ENCODE assay signal across 9 cellular contexts in genomic region chr6:139219746-139220145, GRCh38.
DNase-seq lines count a peak whose midpoint lies in the region; ATAC-seq and TF ChIP-seq lines count a peak whose summit lies in the region.
"Had no signal": no experiment of that assay in that cellular context is flagged by ENCODE, and none has a peak within 500 bp of the region (broad histone marks: within the 10 kb centered on the region; RNA-seq: fewer than 3 reads in every experiment).

No MANE protein-coding gene starts in this region.

- intact Hi-C loops in activated CD4-positive, alpha-beta T cell treated with anti-CD3 and anti-CD28 coated beads for 36 hours (cut with DNase I, micrococcal nuclease), result loop anchor here (1.0 to 5.0 kb wide), 5 partner anchors 33 to 402 kb away; no protein-coding TSS in a partner anchor
- intact Hi-C loops in OCI-LY7 (cut with micrococcal nuclease; ENCODE audit: unreplicated experiment), result loop anchor here (1.0 to 2.0 kb wide), 3 partner anchors 94 to 403 kb away; no protein-coding TSS in a partner anchor

- no peak for ATAC-seq in activated CD4-positive, alpha-beta T cell treated with anti-CD3 and anti-CD28 coated beads for 36 hours
- no peak for ATAC-seq in stimulated activated effector memory CD8-positive, alpha-beta T cell treated with anti-CD3 and anti-CD28 coated beads, Interleukin-12 subunit alpha, Interleukin-12 subunit beta, amount 100 ng/mL, for 72 hours
- ATAC-seq in GM21526 (IDR thresholded peaks at IDR 0.05; ENCODE audit: low FRiP score, unreplicated experiment), result no peak

- TF ChIP-seq CTCF in OCI-LY7 (conservative IDR thresholded peaks at IDR 0.05; ENCODE audit: low read length) (no peak), GM13977 (IDR thresholded peaks at IDR 0.05; ENCODE audit: extremely low read depth, insufficient read depth, missing control alignments) (no peak)

- POLR2A ChIA-PET in activated CD4-positive, alpha-beta T cell treated with anti-CD3 and anti-CD28 coated beads for 36 hours (lab: Charles Lee), result interaction anchor here (0.8 to 1.2 kb wide), 3 partner anchors 73 to 155 kb away, joined by 3 to 4 read pairs (median 3); partner anchors contain the start of gene CITED2
- POLR2A ChIA-PET in OCI-LY7 (lab: Charles Lee), result interaction anchor here (0.8 to 4.4 kb wide), 16 partner anchors 11 to 159 kb away, joined by 3 to 27 read pairs (median 5); partner anchors contain the start of genes CITED2 and TXLNB

- CTCF ChIA-PET in activated CD4-positive, alpha-beta T cell treated with anti-CD3 and anti-CD28 coated beads for 36 hours (lab: Charles Lee), result interaction anchor here (0.7 to 6.0 kb wide), 37 partner anchors 11 to 402 kb away, joined by 3 to 113 read pairs (median 4); partner anchors contain the start of genes CITED2 and TXLNB
- CTCF ChIA-PET in OCI-LY7 (lab: Charles Lee; ENCODE audit: unreplicated experiment), result interaction anchor here (0.6 to 1.6 kb wide), 16 partner anchors 10 to 212 kb away, joined by 3 to 19 read pairs (median 4); partner anchors contain the start of gene CITED2

- in situ Hi-C loops in GM13977 (cut with MboI; ENCODE audit: low pct_unique_long_range_greater_than_20kb, low sequenced_read_pairs, unreplicated experiment), result loop anchor here (10.0 kb wide), 1 partner anchor 145 kb away; no protein-coding TSS in a partner anchor

- H3K4me1 Mint-ChIP-seq in activated CD4-positive, alpha-beta T cell treated with anti-CD3 and anti-CD28 coated beads for 36 hours, result peaks cover 10% of the 10 kb centered on the region
- peaks cover 6% of the 10 kb centered on the region for H3K4me1 Mint-ChIP-seq in stimulated activated effector memory CD8-positive, alpha-beta T cell treated with anti-CD3 and anti-CD28 coated beads, Interleukin-12 subunit alpha, Interleukin-12 subunit beta, amount 100 ng/mL, for 72 hours

- peaks cover 7% of the 10 kb centered on the region; the same call in 1 of the 2 replicates for H3K9me3 ChIP-seq in OCI-LY7 (ENCODE audit: low read length)
- no peaks in the 10 kb centered on the region for H3K9me3 ChIP-seq in esophagus (ENCODE audit: control insufficient read depth in 2 of 2, insufficient read depth in 1 of 2, low read depth in 1 of 2, low read length in 1 of 2)
- H3K9me3 ChIP-seq: A549 had no signal

- H3K27me3 Mint-ChIP-seq in activated CD4-positive, alpha-beta T cell treated with anti-CD3 and anti-CD28 coated beads for 36 hours, result no peaks in the 10 kb centered on the region

- H3K4me1 ChIP-seq in OCI-LY7 (ENCODE audit: insufficient read depth, low read length, poor library complexity, severe bottlenecking) (peaks cover 26% of the 10 kb centered on the region), esophagus (ENCODE audit: control insufficient read depth in 2 of 2, insufficient read depth in 2 of 2, low read length in 1 of 2) (no peaks in the 10 kb centered on the region)
- H3K4me1 ChIP-seq: A549 had no signal

- H3K27ac Mint-ChIP-seq in activated CD4-positive, alpha-beta T cell treated with anti-CD3 and anti-CD28 coated beads for 36 hours, result peak overlapping the region; percentile 73
- H3K27ac Mint-ChIP-seq in stimulated activated effector memory CD8-positive, alpha-beta T cell treated with anti-CD3 and anti-CD28 coated beads, Interleukin-12 subunit alpha, Interleukin-12 subunit beta, amount 100 ng/mL, for 72 hours, result peak overlapping the region; percentile 14

- no peaks in the 10 kb centered on the region for H3K36me3 Mint-ChIP-seq in activated CD4-positive, alpha-beta T cell treated with anti-CD3 and anti-CD28 coated beads for 36 hours (ENCODE audit: low read depth)
- no peaks in the 10 kb centered on the region for H3K36me3 Mint-ChIP-seq in stimulated activated effector memory CD8-positive, alpha-beta T cell treated with anti-CD3 and anti-CD28 coated beads, Interleukin-12 subunit alpha, Interleukin-12 subunit beta, amount 100 ng/mL, for 72 hours

- 91 to 93% methylated on average over 2 of the region's 2 CpGs for WGBS in esophagus, 2 donors

- no peak for DNase-seq in activated CD4-positive, alpha-beta T cell treated with anti-CD3 and anti-CD28 coated beads for 36 hours
- DNase-seq in activated CD4-positive, alpha-beta T cell treated with anti-CD3 and anti-CD28 coated beads for 48 hours, result no peak
- DNase-seq in OCI-LY7 (ENCODE audit: low spot score), result peak; percentile 37
- no peak for DNase-seq in stimulated activated effector memory CD8-positive, alpha-beta T cell treated with anti-CD3 and anti-CD28 coated beads, Interleukin-12 subunit alpha, Interleukin-12 subunit beta, amount 100 ng/mL, for 72 hours (ENCODE audit: low spot score in 2 of 2)
- DNase-seq in activated CD8-positive, alpha-beta memory T cell treated with anti-CD3 and anti-CD28 coated beads for 24 hours, result no peak
- DNase-seq in GM13977 (ENCODE audit: low spot score), result no peak

- no peaks in the 10 kb centered on the region for H3K9me3 Mint-ChIP-seq in activated CD4-positive, alpha-beta T cell treated with anti-CD3 and anti-CD28 coated beads for 36 hours (ENCODE audit: low read depth)
- peaks cover 4% of the 10 kb centered on the region for H3K9me3 Mint-ChIP-seq in stimulated activated effector memory CD8-positive, alpha-beta T cell treated with anti-CD3 and anti-CD28 coated beads, Interleukin-12 subunit alpha, Interleukin-12 subunit beta, amount 100 ng/mL, for 72 hours

- peak overlapping the region; percentile 63; the same call in 1 of the 2 replicates for H2AFZ ChIP-seq in OCI-LY7 (ENCODE audit: low read length)

- peak overlapping the region; percentile 65 for H3K4me2 ChIP-seq in OCI-LY7 (ENCODE audit: low read length)
- H3K4me2 ChIP-seq: A549 had no signal

- H3K4me3 ChIP-seq in OCI-LY7 (ENCODE audit: low read depth, low read length, poor library complexity, severe bottlenecking) (peak overlapping the region; percentile 60), esophagus (ENCODE audit: low read depth in 1 of 2, low read length in 2 of 2) (no peak overlapping the region)
- H3K4me3 ChIP-seq: A549 had no signal

- H3K79me2 ChIP-seq in OCI-LY7 (ENCODE audit: insufficient read depth, low read depth, low read length), result no peaks in the 10 kb centered on the region

- H3K27ac ChIP-seq in OCI-LY7 (ENCODE audit: low read depth, low read length, poor library complexity, severe bottlenecking), result peak overlapping the region; percentile 63
- H3K27ac ChIP-seq in esophagus (ENCODE audit: low read depth in 2 of 2, low read length in 1 of 2), result peak overlapping the region; percentile 55 to 57
- H3K27ac ChIP-seq: A549 had no signal

- H4K20me1 ChIP-seq in OCI-LY7 (ENCODE audit: insufficient read depth, low read length), result no peaks in the 10 kb centered on the region

- H3K36me3 ChIP-seq in OCI-LY7 (ENCODE audit: insufficient read depth, low read length), result no peaks in the 10 kb centered on the region; the same call in 1 of the 2 replicates
- H3K36me3 ChIP-seq in esophagus (ENCODE audit: control insufficient read depth in 2 of 2, insufficient read depth in 2 of 2, low read length in 1 of 2), result no peaks in the 10 kb centered on the region

- H3K4me3 Mint-ChIP-seq in activated CD4-positive, alpha-beta T cell treated with anti-CD3 and anti-CD28 coated beads for 36 hours, result no peak overlapping the region
- peak overlapping the region; percentile 6 for H3K4me3 Mint-ChIP-seq in stimulated activated effector memory CD8-positive, alpha-beta T cell treated with anti-CD3 and anti-CD28 coated beads, Interleukin-12 subunit alpha, Interleukin-12 subunit beta, amount 100 ng/mL, for 72 hours

- no peaks in the 10 kb centered on the region for H3K9me2 ChIP-seq in OCI-LY7 (ENCODE audit: insufficient read depth, low read length)

- BruUV-seq in OCI-LY7 (replicated peaks; lab: Mats Ljungman, UMichigan), result TSS peak; percentile 96

- H3K27me3 ChIP-seq in esophagus (ENCODE audit: control insufficient read depth in 1 of 2, insufficient read depth in 2 of 2, low read length in 2 of 2), result no peaks in the 10 kb centered on the region
